Comparison of ENCODE assay signal across 8 cellular contexts in the genomic region with DNA sequence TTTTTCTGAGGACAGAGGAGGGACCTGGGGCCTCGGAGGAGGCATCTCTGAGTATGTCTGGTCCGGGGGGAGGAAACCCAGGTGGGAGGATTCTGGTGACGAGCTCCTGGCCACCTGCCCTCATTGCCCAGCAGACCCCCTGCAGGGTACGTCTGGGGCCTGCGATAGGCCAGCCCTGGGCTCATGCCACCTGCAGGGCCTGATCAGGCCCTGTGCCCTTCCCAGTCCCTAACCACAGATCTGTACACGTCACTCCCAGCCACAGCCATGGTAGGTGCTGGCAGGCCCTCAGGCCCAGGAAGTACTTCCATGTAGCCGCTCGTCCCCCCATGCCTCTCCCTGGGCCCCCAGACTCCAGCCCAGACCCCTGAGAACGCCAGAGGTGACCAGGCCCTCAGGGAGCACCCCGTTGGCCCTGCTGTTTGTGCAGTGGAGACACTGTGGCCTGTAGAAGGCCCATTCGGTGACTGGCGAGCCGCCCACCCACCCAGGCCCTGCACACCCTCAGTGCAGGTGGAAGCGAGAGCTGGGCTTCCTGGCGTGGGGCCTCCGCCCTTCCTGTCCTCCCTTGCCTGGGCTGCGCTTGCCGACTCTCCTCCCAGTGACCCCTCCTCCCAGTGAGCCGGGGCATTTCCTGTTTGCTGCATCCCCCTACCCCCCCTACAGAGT. TPM values are rescaled to one million over a fixed set of nuclear protein-coding genes. Genes with fewer than 3 reads are reported as not detected.
DNase-seq lines count a peak whose midpoint lies in the region; ATAC-seq lines count a peak whose summit lies in the region.

No MANE protein-coding gene starts in this region.

- peak; percentile 72 to 77 for ATAC-seq in CD4-positive, CD25-positive, alpha-beta regulatory T cell (ENCODE audit: low read depth in 2 of 2)
- ATAC-seq in memory B cell (ENCODE audit: low read depth): peak; percentile 90
- no peak for ATAC-seq in GM21367 (IDR thresholded peaks at IDR 0.05; ENCODE audit: unreplicated experiment)
- no peak for ATAC-seq in GM18868 (IDR thresholded peaks at IDR 0.05; ENCODE audit: unreplicated experiment)

- H3K27ac Mint-ChIP-seq in CD4-positive, CD25-positive, alpha-beta regulatory T cell: peak overlapping the region; percentile 81 to 99 (median 96)
- peak overlapping the region; percentile 80 for H3K27ac Mint-ChIP-seq in memory B cell

- no peaks in the 10 kb centered on the region for H3K36me3 Mint-ChIP-seq in CD4-positive, CD25-positive, alpha-beta regulatory T cell
- H3K36me3 Mint-ChIP-seq in memory B cell: no peaks in the 10 kb centered on the region

- peaks cover 0 to 72% (median 17%) of the 10 kb centered on the region in 4 donors for H3K4me1 Mint-ChIP-seq in CD4-positive, CD25-positive, alpha-beta regulatory T cell
- H3K4me1 Mint-ChIP-seq in memory B cell: peaks cover 29% of the 10 kb centered on the region

- no peaks in the 10 kb centered on the region for H3K36me3 ChIP-seq in CD4-positive, CD25-positive, alpha-beta regulatory T cell (ENCODE audit: control insufficient read depth, insufficient read depth, low read length)

- H3K4me1 ChIP-seq in CD4-positive, CD25-positive, alpha-beta regulatory T cell (ENCODE audit: control insufficient read depth, insufficient read depth, low read length, poor library complexity, severe bottlenecking): peaks cover 63% of the 10 kb centered on the region

- H3K9me3 ChIP-seq in CD4-positive, CD25-positive, alpha-beta regulatory T cell (ENCODE audit: control insufficient read depth in 2 of 2, low read length in 2 of 2): no peaks in the 10 kb centered on the region

- peak; percentile 25 to 89 (median 40) for DNase-seq in CD4-positive, CD25-positive, alpha-beta regulatory T cell
- DNase-seq in NCI-H2107 treated with DMSO at 0.1 percent for 48 hours (lab: John Stamatoyannopoulos, UW; ENCODE audit: unreplicated experiment): peak; percentile 98
- DNase-seq in memory B cell (ENCODE audit: low spot score in 2 of 2): no peak
- no peak for DNase-seq in pons (ENCODE audit: low spot score)
- no peak for DNase-seq in NCI-H748 treated with DMSO at 0.1 percent for 48 hours (lab: John Stamatoyannopoulos, UW)

- H3K9me3 Mint-ChIP-seq in CD4-positive, CD25-positive, alpha-beta regulatory T cell: no peaks in the 10 kb centered on the region
- H3K9me3 Mint-ChIP-seq in memory B cell: no peaks in the 10 kb centered on the region

- peak overlapping the region; percentile 79 for H3K27ac ChIP-seq in CD4-positive, CD25-positive, alpha-beta regulatory T cell (ENCODE audit: insufficient read depth, low read length, poor library complexity, severe bottlenecking)
- H3K27ac ChIP-seq in angular gyrus (ENCODE audit: low read depth, low read length): peak overlapping the region; percentile 97

- H3K27me3 ChIP-seq in CD4-positive, CD25-positive, alpha-beta regulatory T cell (ENCODE audit: control insufficient read depth, insufficient read depth, low read length): no peaks in the 10 kb centered on the region

- H3K27me3 Mint-ChIP-seq in CD4-positive, CD25-positive, alpha-beta regulatory T cell: no peaks in the 10 kb centered on the region
- no peaks in the 10 kb centered on the region for H3K27me3 Mint-ChIP-seq in memory B cell

- peak overlapping the region; percentile 63 to 82 (median 72) for H3K4me3 Mint-ChIP-seq in CD4-positive, CD25-positive, alpha-beta regulatory T cell
- peak overlapping the region; percentile 57 for H3K4me3 Mint-ChIP-seq in memory B cell

- H3K4me3 ChIP-seq in CD4-positive, CD25-positive, alpha-beta regulatory T cell (ENCODE audit: low read depth, low read length): no peak overlapping the region

RNA-seq across cellular contexts. Expression of a gene that starts 5.7 kb away (rescaled TPM):
- total RNA-seq in CD4-positive, CD25-positive, alpha-beta regulatory T cell: 74.3 TPM
- 1 to 10 TPM; 4.2 to 8.9 (median 6.6) TPM for polyA plus RNA-seq in CD4-positive, CD25-positive, alpha-beta regulatory T cell

RNA-seq across cellular contexts. Expression of a gene that starts 28.9 kb away (rescaled TPM):
- total RNA-seq in CD4-positive, CD25-positive, alpha-beta regulatory T cell: 1.9 TPM
- polyA plus RNA-seq in CD4-positive, CD25-positive, alpha-beta regulatory T cell: 1 to 10 TPM in 2 of 4 donors, under 1 TPM in 2; 0.10 to 1.7 (median 1.0) TPM

RNA-seq across cellular contexts. Expression of a gene that starts 57.8 kb away (rescaled TPM):
- 82.6 TPM for total RNA-seq in CD4-positive, CD25-positive, alpha-beta regulatory T cell
- 100 to 1,000 TPM; 234 to 281 (median 246) TPM for polyA plus RNA-seq in CD4-positive, CD25-positive, alpha-beta regulatory T cell

Comparison
In these comparisons a context has a peak if more than half of its experiments do, and no peak if none do; other contexts are left out.
1. ATAC-seq: peak in CD4-positive, CD25-positive, alpha-beta regulatory T cell (2 of 2) and memory B cell (single experiment); none in GM21367 (single experiment) and GM18868 (single experiment).
2. DNase-seq: peak in CD4-positive, CD25-positive, alpha-beta regulatory T cell (3 of 3) and NCI-H2107 treated with DMSO at 0.1 percent for 48 hours (single experiment); none in memory B cell (0 of 2), pons (single experiment) and NCI-H748 treated with DMSO at 0.1 percent for 48 hours (single experiment).